In genomic region chr5:54887663-54888062, GRCh38 we compare ENCODE assay signal across 27 cellular contexts.
"Had no signal": no experiment of that assay in that cellular context is flagged by ENCODE, and none has a peak within 500 bp of the region (broad histone marks: within the 10 kb centered on the region; RNA-seq: fewer than 3 reads in every experiment).

No MANE protein-coding gene starts in this region.

- DNase-seq: stimulated activated CD4-positive, alpha-beta T cell treated with anti-CD3 and anti-CD28 coated beads, Interleukin-2, amount 100 ng/mL, for 48 hours; stimulated activated CD4-positive, alpha-beta T cell treated with anti-CD3 and anti-CD28 coated beads, Interleukin-4, amount 100 ng/mL, for 1 hour; stimulated activated CD4-positive, alpha-beta T cell treated with anti-CD3 and anti-CD28 coated beads, Interleukin-4, amount 100 ng/mL, for 24 hours; stimulated activated CD4-positive, alpha-beta T cell treated with anti-CD3 and anti-CD28 coated beads, Interleukin-4, amount 100 ng/mL, for 4 hours; stimulated activated CD8-positive, alpha-beta memory T cell treated with anti-CD3 and anti-CD28 coated beads, Interleukin-4, amount 100 ng/mL, for 48 hours; stimulated activated naive B cell treated with anti-CD40 and anti-IgM and Interleukin-4, amounts not matched to agents 10 μg/mL and 1 μg/mL and 100 μg/mL, for 72 hours; stimulated activated naive CD4-positive, alpha-beta T cell; stimulated activated naive CD4-positive, alpha-beta T cell treated with Interleukin-2 at 50 U/mL for 16 hours; stimulated activated naive CD8-positive, alpha-beta T cell treated with anti-CD3 and anti-CD28 coated beads, Interleukin-15, amount 100 ng/mL, for 72 hours; stimulated activated naive CD8-positive, alpha-beta T cell treated with anti-CD3 and anti-CD28 coated beads, Interleukin-15, Interleukin-2, amounts not matched to agents 100 U/mL and 50 U/mL, for 24 hours; stomach; substantia nigra; testis; thyroid gland; tibial artery; transverse colon; trophoblast cell; upper lobe of left lung; upper lobe of right lung; uterus had no signal

- FAIRE-seq: urothelium cell line had no signal

- H3K27ac ChIP-seq: stomach, suprapubic skin, testis, thoracic aorta, tibial artery, tibial nerve, transverse colon, upper lobe of left lung, upper lobe of right lung, uterus, vagina had no signal

- H3K4me3 ChIP-seq: stomach, suprapubic skin, testis, thoracic aorta, thyroid gland, tibial artery, tibial nerve, transverse colon, upper lobe of left lung, upper lobe of right lung, uterus, vagina had no signal

- H3K9me3 ChIP-seq: stomach, suprapubic skin, testis, thoracic aorta, thyroid gland, tibial artery, tibial nerve, transverse colon, upper lobe of left lung, upper lobe of right lung, uterus, vagina had no signal

- H3K4me1 ChIP-seq: transverse colon, upper lobe of right lung had no signal

- H3K36me3 ChIP-seq: stomach, suprapubic skin, thoracic aorta, thyroid gland, tibial artery, tibial nerve, transverse colon, upper lobe of left lung, upper lobe of right lung, uterus, vagina had no signal

- H3K27me3 ChIP-seq: testis, thyroid gland, tibial artery, uterus, vagina had no signal

- ATAC-seq: stimulated activated effector memory CD8-positive, alpha-beta T cell treated with anti-CD3 and anti-CD28 coated beads, Interleukin-12 subunit alpha, Interleukin-12 subunit beta, amount 100 ng/mL, for 72 hours; stimulated activated memory B cell treated with anti-CD40 and anti-IgM and Interleukin-4, amounts not matched to agents 10 μg/mL and 1 μg/mL and 100 μg/mL, for 72 hours; stimulated activated naive B cell treated with anti-CD40 and anti-IgM and Interleukin-4, amounts not matched to agents 10 μg/mL and 1 μg/mL and 100 μg/mL, for 72 hours; stimulated activated naive CD8-positive, alpha-beta T cell treated with anti-CD3 and anti-CD28 coated beads, Interleukin-15, amount 100 ng/mL, for 72 hours; stimulated activated naive CD8-positive, alpha-beta T cell treated with anti-CD3 and anti-CD28 coated beads, Interleukin-15, Interleukin-2, amounts not matched to agents 100 U/mL and 50 U/mL, for 24 hours; upper lobe of right lung had no signal
